In the genomic region with DNA sequence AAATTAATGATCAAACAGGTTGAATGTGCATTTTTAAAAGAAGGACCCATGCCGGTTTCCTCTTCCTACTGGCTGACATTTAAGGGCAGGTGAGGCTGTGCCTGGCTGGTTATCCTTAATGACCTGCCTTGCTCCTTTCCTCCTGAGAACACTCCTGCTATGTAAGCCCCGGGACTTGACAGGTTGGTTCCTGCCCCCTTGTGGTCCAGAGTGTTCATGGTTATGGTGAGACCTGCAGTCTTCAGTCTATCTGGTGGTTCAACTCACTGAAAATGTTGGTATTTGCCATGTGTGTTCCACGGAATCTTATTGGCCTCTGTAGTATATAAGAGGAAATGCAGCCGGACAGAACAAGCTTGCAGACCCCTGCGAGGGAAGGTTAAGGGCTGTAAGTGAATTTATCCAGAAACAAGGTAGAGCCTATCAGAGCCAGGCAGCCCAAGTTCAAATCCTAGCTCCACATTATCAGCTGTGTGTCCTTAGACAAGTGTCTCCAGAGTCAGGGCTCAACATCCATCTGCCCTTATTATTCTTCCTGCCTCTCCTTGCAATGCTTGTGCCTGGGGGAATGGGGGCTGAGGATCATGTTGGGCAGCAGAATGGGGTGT, we compare ENCODE assay signal across 7 cellular contexts. TPM values are rescaled to one million over a fixed set of nuclear protein-coding genes. Genes with fewer than 3 reads are reported as not detected.
DNase-seq lines count a peak whose midpoint lies in the region; ATAC-seq and TF ChIP-seq lines count a peak whose summit lies in the region.

No MANE protein-coding gene starts in this region.

- H3K27ac Mint-ChIP-seq in mesothelial cell of epicardium, result no peak overlapping the region

- no peak overlapping the region for H3K9ac ChIP-seq in Karpas-422 (ENCODE audit: low read length)

- no peak for ATAC-seq in HG03460 (IDR thresholded peaks at IDR 0.05; ENCODE audit: unreplicated experiment)

- no peaks in the 10 kb centered on the region for H3K4me1 ChIP-seq in Karpas-422 (ENCODE audit: low read length)

- H3K4me3 Mint-ChIP-seq in mesothelial cell of epicardium, result no peak overlapping the region

- no peaks in the 10 kb centered on the region for H4K20me1 ChIP-seq in Karpas-422 (ENCODE audit: insufficient read depth, low read depth, low read length)

- no peaks in the 10 kb centered on the region for H3K36me3 Mint-ChIP-seq in mesothelial cell of epicardium

- no peaks in the 10 kb centered on the region for H3K4me1 Mint-ChIP-seq in mesothelial cell of epicardium

- H3K36me3 ChIP-seq in Karpas-422 (ENCODE audit: insufficient read depth, low read length), result no peaks in the 10 kb centered on the region

- no peak overlapping the region for H3K27ac ChIP-seq in Karpas-422 (ENCODE audit: low read length)

- no peaks in the 10 kb centered on the region for H3K9me3 ChIP-seq in Karpas-422 (ENCODE audit: low read length)

- DNase-seq in ELR (ENCODE audit: low read depth) (peak; percentile 68), Karpas-422 (peak; percentile 84), cerebellar nuclear complex (lab: John Stamatoyannopoulos, UW) (peak; percentile 15 to 58), mesothelial cell of epicardium (ENCODE audit: low spot score in 2 of 2, unreplicated experiment in 2 of 2) (peak in 1 of 2 experiments; percentile 43)
- DNase-seq in activated CD4-positive, CD25-positive, alpha-beta regulatory T cell treated with anti-CD3 and anti-CD28 coated beads, Interleukin-2, amount 50 U/mL, for 72 hours, result no peak

- no peak overlapping the region for H3K4me3 ChIP-seq in Karpas-422 (ENCODE audit: low read length)

- no peaks in the 10 kb centered on the region for H3K79me2 ChIP-seq in Karpas-422 (ENCODE audit: low read length)

- H3K27me3 Mint-ChIP-seq in mesothelial cell of epicardium (ENCODE audit: low read depth), result peaks cover 75% of the 10 kb centered on the region

- no peak overlapping the region for H3K4me2 ChIP-seq in Karpas-422 (ENCODE audit: low read depth, low read length, poor library complexity, severe bottlenecking)

- peak; percentile 57 for TF ChIP-seq CTCF in mesothelial cell of epicardium (IDR thresholded peaks at IDR 0.05; ENCODE audit: unreplicated experiment)

- H3K27me3 ChIP-seq in Karpas-422 (ENCODE audit: low read length), result no peaks in the 10 kb centered on the region

- H3K9me3 Mint-ChIP-seq in mesothelial cell of epicardium, result no peaks in the 10 kb centered on the region

- H3K9me2 ChIP-seq in Karpas-422 (replicated peaks; ENCODE audit: insufficient read depth, low read length), result no peaks in the 10 kb centered on the region

- no peak overlapping the region for H2AFZ ChIP-seq in Karpas-422 (ENCODE audit: low read length)

TF ChIP-seq in PFSK-1, 5 proteins besides CTCF, POLR2A, EP300 and RAD21:
- TF ChIP-seq FOXP2 (optimal IDR thresholded peaks at IDR 0.05; ENCODE audit: borderline replicate concordance, extremely low read depth, extremely low read length, insufficient read depth) (no peak), POLR2AphosphoS5 (IDR thresholded peaks at IDR 0.05; ENCODE audit: low read depth, low read length) (no peak), TAF1 (IDR thresholded peaks at IDR 0.05; ENCODE audit: borderline replicate concordance, insufficient read depth, low read length) (no peak)
- TF ChIP-seq, protein P1, sequence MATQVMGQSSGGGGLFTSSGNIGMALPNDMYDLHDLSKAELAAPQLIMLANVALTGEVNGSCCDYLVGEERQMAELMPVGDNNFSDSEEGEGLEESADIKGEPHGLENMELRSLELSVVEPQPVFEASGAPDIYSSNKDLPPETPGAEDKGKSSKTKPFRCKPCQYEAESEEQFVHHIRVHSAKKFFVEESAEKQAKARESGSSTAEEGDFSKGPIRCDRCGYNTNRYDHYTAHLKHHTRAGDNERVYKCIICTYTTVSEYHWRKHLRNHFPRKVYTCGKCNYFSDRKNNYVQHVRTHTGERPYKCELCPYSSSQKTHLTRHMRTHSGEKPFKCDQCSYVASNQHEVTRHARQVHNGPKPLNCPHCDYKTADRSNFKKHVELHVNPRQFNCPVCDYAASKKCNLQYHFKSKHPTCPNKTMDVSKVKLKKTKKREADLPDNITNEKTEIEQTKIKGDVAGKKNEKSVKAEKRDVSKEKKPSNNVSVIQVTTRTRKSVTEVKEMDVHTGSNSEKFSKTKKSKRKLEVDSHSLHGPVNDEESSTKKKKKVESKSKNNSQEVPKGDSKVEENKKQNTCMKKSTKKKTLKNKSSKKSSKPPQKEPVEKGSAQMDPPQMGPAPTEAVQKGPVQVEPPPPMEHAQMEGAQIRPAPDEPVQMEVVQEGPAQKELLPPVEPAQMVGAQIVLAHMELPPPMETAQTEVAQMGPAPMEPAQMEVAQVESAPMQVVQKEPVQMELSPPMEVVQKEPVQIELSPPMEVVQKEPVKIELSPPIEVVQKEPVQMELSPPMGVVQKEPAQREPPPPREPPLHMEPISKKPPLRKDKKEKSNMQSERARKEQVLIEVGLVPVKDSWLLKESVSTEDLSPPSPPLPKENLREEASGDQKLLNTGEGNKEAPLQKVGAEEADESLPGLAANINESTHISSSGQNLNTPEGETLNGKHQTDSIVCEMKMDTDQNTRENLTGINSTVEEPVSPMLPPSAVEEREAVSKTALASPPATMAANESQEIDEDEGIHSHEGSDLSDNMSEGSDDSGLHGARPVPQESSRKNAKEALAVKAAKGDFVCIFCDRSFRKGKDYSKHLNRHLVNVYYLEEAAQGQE (IDR thresholded peaks at IDR 0.05; ENCODE audit: insufficient read depth in 1 of 2, low read depth in 2 of 2, low read length in 2 of 2), result peak; percentile 27 to 69; a peak in 1 of 4 replicates

RNA-seq across cellular contexts. Expression of gene BPIFA3, which starts 5.2 kb away (rescaled TPM):
- total RNA-seq in Karpas-422 (2014; rRNA removed; shearing (Covaris generic); ENCODE audit: low replicate concordance), result not detected in 2 replicates
- not detected for polyA plus RNA-seq in PFSK-1 (2012; ENCODE audit: insufficient read length, low read depth)
- total RNA-seq in mesothelial cell of epicardium, result not detected in 3 replicates

RNA-seq across cellular contexts. Expression of gene BPIFA1, which starts 23.9 kb away (rescaled TPM):
- total RNA-seq in Karpas-422 (2014; rRNA removed; shearing (Covaris generic); ENCODE audit: low replicate concordance), result not detected in 2 replicates
- not detected for polyA plus RNA-seq in PFSK-1 (2012; ENCODE audit: insufficient read length, low read depth)
- total RNA-seq in mesothelial cell of epicardium, result not detected in 3 replicates

RNA-seq across cellular contexts. Expression of gene BPIFA2, which starts 44.0 kb away (rescaled TPM):
- not detected in 2 replicates for total RNA-seq in Karpas-422 (2014; rRNA removed; shearing (Covaris generic); ENCODE audit: low replicate concordance)
- not detected for polyA plus RNA-seq in PFSK-1 (2012; ENCODE audit: insufficient read length, low read depth)
- not detected in 3 replicates for total RNA-seq in mesothelial cell of epicardium
